Comparison of ENCODE assay signal across 9 cellular contexts in the genomic region with DNA sequence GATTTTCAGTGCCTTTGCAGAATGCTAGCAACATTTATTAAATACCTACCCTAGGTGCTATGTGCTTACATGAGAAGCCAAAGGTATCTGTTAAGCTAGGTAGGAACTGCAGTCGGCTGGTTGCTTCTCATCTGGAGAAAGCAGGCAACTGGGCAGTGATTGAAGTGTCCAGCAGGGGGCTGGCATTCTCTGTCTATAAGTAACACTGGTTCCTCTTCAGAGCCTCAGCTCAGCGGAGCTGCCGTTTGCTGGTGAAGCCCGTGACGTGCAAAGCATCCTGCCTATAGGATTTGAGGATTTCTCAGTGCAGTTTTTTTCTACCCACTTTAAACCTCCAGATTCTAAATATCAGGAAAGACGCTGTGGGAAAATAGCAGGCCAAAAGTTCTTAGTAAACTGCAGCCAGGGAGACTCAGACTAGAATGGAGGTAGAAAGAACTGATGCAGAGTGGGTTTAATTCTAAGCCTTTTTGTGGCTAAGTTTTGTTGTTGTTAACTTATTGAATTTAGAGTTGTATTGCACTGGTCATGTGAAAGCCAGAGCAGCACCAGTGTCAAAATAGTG. TPM values are rescaled to one million over a fixed set of nuclear protein-coding genes. Genes with fewer than 3 reads are reported as not detected.
DNase-seq lines count a peak whose midpoint lies in the region; ATAC-seq and TF ChIP-seq lines count a peak whose summit lies in the region.
"Had no signal": no experiment of that assay in that cellular context is flagged by ENCODE, and none has a peak within 500 bp of the region (broad histone marks: within the 10 kb centered on the region; RNA-seq: fewer than 3 reads in every experiment).

A gene (plus strand): TSS at position 344 of the 565 bp plus-strand sequence. CDS start 389 bp downstream, outside the sequence.

- no peak within 1 kb of the TSS for H3K27ac Mint-ChIP-seq in CD4-positive, alpha-beta T cell
- H3K27ac Mint-ChIP-seq in activated CD8-positive, alpha-beta T cell treated with anti-CD3 and anti-CD28 coated beads for 36 hours: no peak within 1 kb of the TSS
- H3K27ac Mint-ChIP-seq in endothelial cell (ENCODE audit: unreplicated experiment): no peak within 1 kb of the TSS

- H3K4me1 Mint-ChIP-seq in CD4-positive, alpha-beta T cell (ENCODE audit: low read depth): peaks cover 11% of the 10 kb centered on the region
- H3K4me1 Mint-ChIP-seq in activated CD8-positive, alpha-beta T cell treated with anti-CD3 and anti-CD28 coated beads for 36 hours (ENCODE audit: low read depth): peaks cover 21% of the 10 kb centered on the region
- H3K4me1 Mint-ChIP-seq in endothelial cell (ENCODE audit: unreplicated experiment): no peaks in the 10 kb centered on the region

- H3K27ac ChIP-seq in CD4-positive, alpha-beta T cell (ENCODE audit: low read depth, low read length): no peak within 1 kb of the TSS
- H3K27ac ChIP-seq in HL-60 (replicated peaks) (no peak within 1 kb of the TSS), mesendoderm (ENCODE audit: low read depth, low read length) (no peak within 1 kb of the TSS)

- DNase-seq in CD4-positive, alpha-beta T cell: peak; percentile 25 to 55 (median 38)
- DNase-seq in HL-60 (ENCODE audit: low read depth in 1 of 2, low spot score in 1 of 2) (peak; percentile 47 to 79), NCI-H82 (lab: John Stamatoyannopoulos, UW) (peak; percentile 86), endothelial cell (ENCODE audit: low spot score) (peak; percentile 66), mesendoderm (peak; percentile 93)
- peak; percentile 80 for DNase-seq in activated CD8-positive, alpha-beta T cell treated with anti-CD3 and anti-CD28 coated beads for 36 hours
- DNase-seq in stimulated activated CD8-positive, alpha-beta memory T cell treated with anti-CD3 and anti-CD28 coated beads, Interleukin-4, amount 100 ng/mL, for 1 hour (ENCODE audit: low read depth in 2 of 2, low spot score in 1 of 2): peak; percentile 9 to 10

- peak within 1 kb of the TSS; percentile 67 for H3K9ac ChIP-seq in mesendoderm (ENCODE audit: low read length)

- POLR2A ChIA-PET in CD4-positive, alpha-beta T cell (lab: Charles Lee): no interaction called here
- POLR2A ChIA-PET in activated CD8-positive, alpha-beta T cell treated with anti-CD3 and anti-CD28 coated beads for 36 hours (lab: Charles Lee): no interaction called here

- CTCF ChIA-PET in CD4-positive, alpha-beta T cell (lab: Charles Lee): interaction anchor here (1.2 kb wide), 1 partner anchor 11 kb away, joined by 3 read pairs; no protein-coding TSS in a partner anchor
- CTCF ChIA-PET in activated CD8-positive, alpha-beta T cell treated with anti-CD3 and anti-CD28 coated beads for 36 hours (lab: Charles Lee): interaction anchor here (0.7 to 1.8 kb wide), 7 partner anchors 11 to 436 kb away, joined by 3 to 6 read pairs (median 3); no protein-coding TSS in a partner anchor

- peak within 1 kb of the TSS; percentile 82 for H3K56ac ChIP-seq in mesendoderm (ENCODE audit: low read length)

- no peaks in the 10 kb centered on the region for H3K4me1 ChIP-seq in mesendoderm (ENCODE audit: control insufficient read depth, low read depth, low read length)

- no peak within 1 kb of the TSS for H3K23ac ChIP-seq in mesendoderm (ENCODE audit: low read length)

- H3K79me2 ChIP-seq in mesendoderm (ENCODE audit: control insufficient read depth, insufficient read depth, low read length): peaks cover 8% of the 10 kb centered on the region

- no peak within 1 kb of the TSS for H3K4me3 ChIP-seq in HL-60 (replicated peaks; ENCODE audit: insufficient read depth, low read length)
- H3K4me3 ChIP-seq in mesendoderm (ENCODE audit: low read length): no peak within 1 kb of the TSS

- no peak within 1 kb of the TSS for H2BK15ac ChIP-seq in mesendoderm (replicated peaks; ENCODE audit: low read depth)

- TF ChIP-seq CTCF in CD4-positive, alpha-beta T cell (IDR thresholded peaks at IDR 0.05): peak; percentile 54
- TF ChIP-seq CTCF in HL-60 (IDR thresholded peaks at IDR 0.05; ENCODE audit: insufficient read depth, low read length) (peak; percentile 48), endothelial cell (IDR thresholded peaks at IDR 0.05; ENCODE audit: unreplicated experiment) (peak; percentile 64)
- TF ChIP-seq CTCF in activated CD8-positive, alpha-beta T cell treated with anti-CD3 and anti-CD28 coated beads for 36 hours (IDR thresholded peaks at IDR 0.05): peak; percentile 43

- no peak within 1 kb of the TSS for H4K8ac ChIP-seq in mesendoderm (ENCODE audit: low read depth, low read length)

- peak; percentile 88 for ATAC-seq in CD4-positive, alpha-beta T cell (ENCODE audit: poor library complexity)
- ATAC-seq in GM19438 (IDR thresholded peaks at IDR 0.05; ENCODE audit: low read depth, unreplicated experiment): peak; percentile 49
- peak; percentile 82 for ATAC-seq in activated CD8-positive, alpha-beta T cell treated with anti-CD3 and anti-CD28 coated beads for 36 hours

- H3K4me3 Mint-ChIP-seq in CD4-positive, alpha-beta T cell: no peak within 1 kb of the TSS
- H3K4me3 Mint-ChIP-seq in activated CD8-positive, alpha-beta T cell treated with anti-CD3 and anti-CD28 coated beads for 36 hours: no peak within 1 kb of the TSS
- H3K4me3 Mint-ChIP-seq in endothelial cell (ENCODE audit: unreplicated experiment): no peak within 1 kb of the TSS

- peak within 1 kb of the TSS; percentile 96 for H2AK5ac ChIP-seq in mesendoderm (ENCODE audit: low read length)

- H3K4ac ChIP-seq in mesendoderm (ENCODE audit: low read depth, low read length): no peak within 1 kb of the TSS

- H3K9me3 ChIP-seq in CD4-positive, alpha-beta T cell (ENCODE audit: control insufficient read depth, low read length): no peaks in the 10 kb centered on the region

- peaks cover 17% of the 10 kb centered on the region for H3K27me3 Mint-ChIP-seq in CD4-positive, alpha-beta T cell
- peaks cover 12% of the 10 kb centered on the region for H3K27me3 Mint-ChIP-seq in activated CD8-positive, alpha-beta T cell treated with anti-CD3 and anti-CD28 coated beads for 36 hours
- H3K27me3 Mint-ChIP-seq in endothelial cell (ENCODE audit: unreplicated experiment): peaks cover 1% of the 10 kb centered on the region

- no peak within 1 kb of the TSS for H2BK5ac ChIP-seq in mesendoderm (ENCODE audit: low read length)

- H3K36me3 ChIP-seq in mesendoderm (ENCODE audit: control insufficient read depth, insufficient read depth, low read length): no peaks in the 10 kb centered on the region

- no peaks in the 10 kb centered on the region for H3K9me3 Mint-ChIP-seq in CD4-positive, alpha-beta T cell
- H3K9me3 Mint-ChIP-seq in activated CD8-positive, alpha-beta T cell treated with anti-CD3 and anti-CD28 coated beads for 36 hours: peaks cover 5% of the 10 kb centered on the region
- no peaks in the 10 kb centered on the region for H3K9me3 Mint-ChIP-seq in endothelial cell (ENCODE audit: unreplicated experiment)

- no peak within 1 kb of the TSS for H2BK120ac ChIP-seq in mesendoderm (ENCODE audit: low read depth, low read length)

- H4K5ac ChIP-seq in mesendoderm (ENCODE audit: low read length): no peak within 1 kb of the TSS

- H3K79me1 ChIP-seq in mesendoderm (ENCODE audit: low read length): no peaks in the 10 kb centered on the region

- intact Hi-C loops in CD4-positive, alpha-beta T cell (cut with DNase I, micrococcal nuclease): loop anchor here (5.0 kb wide), 2 partner anchors 534 to 549 kb away; no protein-coding TSS in a partner anchor
- intact Hi-C loops in activated CD8-positive, alpha-beta T cell treated with anti-CD3 and anti-CD28 coated beads for 36 hours (cut with micrococcal nuclease): no loop called here

- H3K18ac ChIP-seq in mesendoderm (ENCODE audit: low read length): peak within 1 kb of the TSS; percentile 28

- H3K27me3 ChIP-seq in CD4-positive, alpha-beta T cell (ENCODE audit: control insufficient read depth, insufficient read depth, low read length): no peaks in the 10 kb centered on the region
- H3K27me3 ChIP-seq in HL-60 (ENCODE audit: insufficient read depth, poor library complexity, severe bottlenecking): peaks cover 8% of the 10 kb centered on the region
- H3K27me3 ChIP-seq in mesendoderm (ENCODE audit: insufficient read depth, low read length, poor library complexity): no peaks in the 10 kb centered on the region

- no peaks in the 10 kb centered on the region for H3K36me3 Mint-ChIP-seq in CD4-positive, alpha-beta T cell (ENCODE audit: low read depth)
- H3K36me3 Mint-ChIP-seq in activated CD8-positive, alpha-beta T cell treated with anti-CD3 and anti-CD28 coated beads for 36 hours (ENCODE audit: low read depth): peaks cover 3% of the 10 kb centered on the region
- H3K36me3 Mint-ChIP-seq in endothelial cell (ENCODE audit: low read depth, unreplicated experiment): no peaks in the 10 kb centered on the region

- WGBS in mesendoderm (ENCODE audit: extremely low coverage, insufficient coverage, low lambda C conversion rate): no CpG with 5 or more reads among the region's 6 CpGs

- H3K4me2 ChIP-seq in mesendoderm (ENCODE audit: low read length): peak within 1 kb of the TSS; percentile 42

RNA-seq across cellular contexts. Expression of the gene that starts here (rescaled TPM):
- under 1 TPM; 0.20 to 0.22 TPM for total RNA-seq in CD4-positive, alpha-beta T cell
- not detected for total RNA-seq in activated CD8-positive, alpha-beta T cell treated with anti-CD3 and anti-CD28 coated beads for 36 hours
- 0.54 TPM for total RNA-seq in endothelial cell (ENCODE audit: unreplicated experiment)
- polyA plus RNA-seq in mesendoderm (2013, experiment 1 of 2): 13.1 TPM
- 14.5 TPM for polyA plus RNA-seq in mesendoderm (2013, experiment 2 of 2)
- total RNA-seq: T-helper 2 cell treated with Interferon-gamma antibody and Interleukin-4, amounts not matched to agents 100 ng/mL and 5 ng/mL, for 36 hours had no signal

Comparison
In these comparisons a context has a peak if more than half of its experiments do, and no peak if none do; other contexts are left out.
1. Peak in DNase-seq and ATAC-seq in CD4-positive, alpha-beta T cell; RNA of the gene not detected or under 1 TPM.
2. Peak in DNase-seq and ATAC-seq in activated CD8-positive, alpha-beta T cell treated with anti-CD3 and anti-CD28 coated beads for 36 hours; RNA of the gene not detected or under 1 TPM.
3. Peak in DNase-seq in endothelial cell; RNA of the gene not detected or under 1 TPM.
4. DNase-seq: peak in every context shown above with its lines; median percentile 93 in mesendoderm; 86 in NCI-H82; 80 in activated CD8-positive, alpha-beta T cell treated with anti-CD3 and anti-CD28 coated beads for 36 hours; 66 in endothelial cell; 63 in HL-60; 38 in CD4-positive, alpha-beta T cell; 10 in stimulated activated CD8-positive, alpha-beta memory T cell treated with anti-CD3 and anti-CD28 coated beads, Interleukin-4, amount 100 ng/mL, for 1 hour.